In the genomic region with DNA sequence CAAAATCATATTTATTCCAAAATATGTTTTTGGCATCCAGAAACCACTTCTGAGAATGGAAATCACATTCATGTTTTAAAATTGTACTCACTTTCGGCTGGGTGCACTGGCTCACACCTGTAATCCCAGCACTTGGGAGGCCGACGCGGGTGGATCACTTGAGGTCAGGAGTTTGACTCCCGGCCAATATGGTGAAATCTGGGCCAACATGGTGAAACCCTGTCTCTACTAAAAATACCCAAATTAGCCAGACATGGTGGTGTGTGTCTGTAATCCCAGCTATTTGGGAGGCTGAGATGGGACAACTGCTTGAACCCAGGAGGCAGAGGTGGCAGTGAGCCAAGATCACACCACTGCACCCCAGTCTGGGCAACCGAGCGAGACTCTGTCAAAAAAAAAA, we compare ENCODE assay signal across 24 cellular contexts.
"Had no signal": no experiment of that assay in that cellular context is flagged by ENCODE, and none has a peak within 500 bp of the region (broad histone marks: within the 10 kb centered on the region; RNA-seq: fewer than 3 reads in every experiment).

No MANE protein-coding gene starts in this region.

- ATAC-seq: effector memory CD8-positive, alpha-beta T cell; esophagus mucosa; gastroesophageal sphincter; heart left ventricle; left colon; left lung; left ventricle myocardium superior; lower lobe of right lung had no signal

- H3K36me3 ChIP-seq: colonic mucosa, esophagus squamous epithelium, gastroesophageal sphincter, heart left ventricle, left lung, lower lobe of right lung had no signal

- H3K4me1 ChIP-seq: colonic mucosa, left lung, lower lobe of right lung had no signal

- H3K27me3 ChIP-seq: colonic mucosa, esophagus squamous epithelium, gastroesophageal sphincter, heart left ventricle, hepatocyte, left lung had no signal

- H3K27ac ChIP-seq: colonic mucosa, epithelial cell of prostate, esophagus squamous epithelium, gastroesophageal sphincter, heart left ventricle, hepatocyte, left lung, lower lobe of right lung had no signal

- DNase-seq: colonic mucosa; cortex of kidney; effector CD8-positive, alpha-beta T cell; effector memory CD8-positive, alpha-beta T cell; endodermal cell; erythroblast; esophagus squamous epithelium; foreskin fibroblast; foreskin melanocyte; heart left ventricle; hypothalamus; immature natural killer cell; islet precursor cell; kidney; kidney glomerular epithelial cell; left colon; left lung; left ventricle myocardium superior; lower lobe of right lung; mesenchymal stem cell had no signal

- H3K4me3 ChIP-seq: colonic mucosa, esophagus squamous epithelium, gastroesophageal sphincter, heart left ventricle, hepatocyte, left lung, lower lobe of right lung had no signal

- H3K9me3 ChIP-seq: colonic mucosa, esophagus squamous epithelium, gastroesophageal sphincter, heart left ventricle, left lung, lower lobe of right lung had no signal
